In the genomic region with DNA sequence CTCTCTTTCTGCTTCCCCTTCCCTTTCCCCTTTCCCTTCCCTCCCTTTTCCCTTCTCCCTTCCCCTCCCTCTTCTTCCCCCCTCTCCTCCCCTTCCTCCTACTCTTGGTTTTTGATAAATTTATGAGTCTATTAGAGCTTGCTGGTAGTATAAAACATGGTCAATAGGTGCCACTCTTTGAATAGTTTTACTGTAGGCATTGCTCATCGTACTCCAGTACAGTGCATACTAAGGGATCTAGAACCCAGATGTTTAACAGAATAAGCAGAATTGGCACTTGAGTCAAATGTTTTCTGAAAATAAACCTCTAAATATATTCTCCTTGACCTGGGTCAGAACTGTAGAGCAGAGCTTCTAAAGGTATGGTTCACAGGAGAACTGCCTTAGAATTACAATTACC, we compare ENCODE assay signal across 27 cellular contexts.
A peak's percentile ranks its signal among the peaks of the same experiment; 100 is the strongest.
DNase-seq lines count a peak whose midpoint lies in the region; ATAC-seq and TF ChIP-seq lines count a peak whose summit lies in the region.
"Had no signal": no experiment of that assay in that cellular context is flagged by ENCODE, and none has a peak within 500 bp of the region (broad histone marks: within the 10 kb centered on the region; RNA-seq: fewer than 3 reads in every experiment).

No MANE protein-coding gene starts in this region.

- H3K27ac Mint-ChIP-seq in activated naive CD4-positive, alpha-beta T cell treated with anti-CD3 and anti-CD28 coated beads, Interleukin-2, amount 50 U/mL, for 72 hours: no peak overlapping the region
- H3K27ac Mint-ChIP-seq: activated CD4-positive, alpha-beta memory T cell treated with anti-CD3 and anti-CD28 coated beads, Interleukin-2, amount 10 ng/mL, durations not matched to agents 7 days and 5 days; HFFc6 had no signal

- no peaks in the 10 kb centered on the region for H3K9me3 ChIP-seq in uterus
- H3K9me3 ChIP-seq: adrenal gland, left ventricle myocardium inferior, prostate gland had no signal

- TF ChIP-seq CTCF in uterus (IDR thresholded peaks at IDR 0.05): no peak

- ATAC-seq in GM18511 (IDR thresholded peaks at IDR 0.05; ENCODE audit: unreplicated experiment) (peak; percentile 49), HG02623 (IDR thresholded peaks at IDR 0.05; ENCODE audit: unreplicated experiment) (peak; percentile 44)
- ATAC-seq in activated naive CD4-positive, alpha-beta T cell treated with anti-CD3 and anti-CD28 coated beads, Interleukin-2, amount 50 U/mL, for 72 hours: no peak

- H3K27me3 ChIP-seq in uterus: no peaks in the 10 kb centered on the region
- H3K27me3 ChIP-seq: adrenal gland had no signal

- no peak for TF ChIP-seq POLR2A in uterus (IDR thresholded peaks at IDR 0.05)

- DNase-seq in NCI-H69 (lab: John Stamatoyannopoulos, UW) (peak; percentile 6), left kidney (ENCODE audit: low read depth, low spot score) (peak; percentile 15), uterus (no peak)
- no peak for DNase-seq in activated naive CD4-positive, alpha-beta T cell treated with anti-CD3 and anti-CD28 coated beads, Interleukin-2, amount 50 U/mL, for 72 hours (ENCODE audit: low spot score in 2 of 2)
- no peak for DNase-seq in activated CD4-positive, CD25-positive, alpha-beta regulatory T cell (lab: John Stamatoyannopoulos, UW)
- DNase-seq: activated CD4-positive, alpha-beta memory T cell treated with anti-CD3 and anti-CD28 coated beads, Interleukin-2, amount 10 ng/mL, durations not matched to agents 7 days and 5 days; activated gamma-delta T cell; activated T-cell treated with anti-CD3 and anti-CD28 coated beads for 4 hours; adrenal gland; COR-L47; cortex of kidney; DMS79 treated with DMSO at 0.1 percent for 48 hours; glutamatergic neuron; HFFc6; KG1; left ventricle myocardium inferior; NCI-H1105; NCI-H526; stimulated activated CD4-positive, alpha-beta T cell treated with anti-CD3 and anti-CD28 coated beads, Interleukin-2, amount 100 ng/mL, for 24 hours; stimulated activated naive CD4-positive, alpha-beta T cell treated with Interleukin-2 at 50 U/mL for 16 hours; T-helper 9 cell had no signal

- H3K27ac ChIP-seq in uterus: no peak overlapping the region
- H3K27ac ChIP-seq: adrenal gland, left ventricle myocardium inferior, prostate gland, SK-N-MC, skin epidermis had no signal

- H3K36me3 ChIP-seq in uterus: no peaks in the 10 kb centered on the region
- H3K36me3 ChIP-seq: adrenal gland, left ventricle myocardium inferior, prostate gland had no signal

- H3K4me1 ChIP-seq in uterus: no peaks in the 10 kb centered on the region
- H3K4me1 ChIP-seq: adrenal gland, left ventricle myocardium inferior, prostate gland had no signal

- no peaks in the 10 kb centered on the region for H3K9me3 Mint-ChIP-seq in activated naive CD4-positive, alpha-beta T cell treated with anti-CD3 and anti-CD28 coated beads, Interleukin-2, amount 50 U/mL, for 72 hours
- H3K9me3 Mint-ChIP-seq: activated CD4-positive, alpha-beta memory T cell treated with anti-CD3 and anti-CD28 coated beads, Interleukin-2, amount 10 ng/mL, durations not matched to agents 7 days and 5 days; neural crest cell had no signal

- H3K4me3 ChIP-seq in uterus: no peak overlapping the region
- H3K4me3 ChIP-seq: adrenal gland, left ventricle myocardium inferior, prostate gland, SK-N-MC, skin epidermis had no signal

- intact Hi-C loops in uterus (cut with DNase I; ENCODE audit: low total_unique reads): no loop called here

- H3K36me3 Mint-ChIP-seq in activated naive CD4-positive, alpha-beta T cell treated with anti-CD3 and anti-CD28 coated beads, Interleukin-2, amount 50 U/mL, for 72 hours: no peaks in the 10 kb centered on the region

Comparison
In these comparisons a context has a peak if more than half of its experiments do, and no peak if none do; other contexts are left out.
1. ATAC-seq: peak in GM18511 (single experiment) and HG02623 (single experiment); none in activated naive CD4-positive, alpha-beta T cell treated with anti-CD3 and anti-CD28 coated beads, Interleukin-2, amount 50 U/mL, for 72 hours (0 of 2).
2. DNase-seq: peak in NCI-H69 (single experiment) and left kidney (single experiment); none in activated naive CD4-positive, alpha-beta T cell treated with anti-CD3 and anti-CD28 coated beads, Interleukin-2, amount 50 U/mL, for 72 hours (0 of 2), activated CD4-positive, CD25-positive, alpha-beta regulatory T cell (0 of 4) and uterus (0 of 2).